Comparison of ENCODE assay signal across 1 cellular context in the genomic region with DNA sequence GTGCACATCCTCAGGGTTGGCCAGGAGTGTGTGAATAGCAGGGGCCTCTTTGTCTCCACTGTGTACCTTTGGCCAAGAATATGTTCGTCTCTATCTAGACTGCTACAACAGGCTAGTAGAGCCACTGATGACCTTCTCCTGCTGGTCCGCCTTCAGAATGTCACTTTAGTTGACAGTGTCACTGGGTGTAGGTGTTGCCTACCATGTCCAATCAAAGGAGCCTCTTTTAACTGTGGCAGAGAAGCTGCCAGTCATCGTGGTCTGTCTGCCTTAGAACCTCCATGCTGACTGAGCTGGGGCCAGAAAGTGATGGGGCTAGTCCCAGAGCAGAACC.
TF ChIP-seq lines count a peak whose summit lies in the region.

No MANE protein-coding gene starts in this region.

TF ChIP-seq in GM23338, 12 proteins besides CTCF, POLR2A, EP300 and RAD21 (continued from another document):
- TF ChIP-seq, protein P1, sequence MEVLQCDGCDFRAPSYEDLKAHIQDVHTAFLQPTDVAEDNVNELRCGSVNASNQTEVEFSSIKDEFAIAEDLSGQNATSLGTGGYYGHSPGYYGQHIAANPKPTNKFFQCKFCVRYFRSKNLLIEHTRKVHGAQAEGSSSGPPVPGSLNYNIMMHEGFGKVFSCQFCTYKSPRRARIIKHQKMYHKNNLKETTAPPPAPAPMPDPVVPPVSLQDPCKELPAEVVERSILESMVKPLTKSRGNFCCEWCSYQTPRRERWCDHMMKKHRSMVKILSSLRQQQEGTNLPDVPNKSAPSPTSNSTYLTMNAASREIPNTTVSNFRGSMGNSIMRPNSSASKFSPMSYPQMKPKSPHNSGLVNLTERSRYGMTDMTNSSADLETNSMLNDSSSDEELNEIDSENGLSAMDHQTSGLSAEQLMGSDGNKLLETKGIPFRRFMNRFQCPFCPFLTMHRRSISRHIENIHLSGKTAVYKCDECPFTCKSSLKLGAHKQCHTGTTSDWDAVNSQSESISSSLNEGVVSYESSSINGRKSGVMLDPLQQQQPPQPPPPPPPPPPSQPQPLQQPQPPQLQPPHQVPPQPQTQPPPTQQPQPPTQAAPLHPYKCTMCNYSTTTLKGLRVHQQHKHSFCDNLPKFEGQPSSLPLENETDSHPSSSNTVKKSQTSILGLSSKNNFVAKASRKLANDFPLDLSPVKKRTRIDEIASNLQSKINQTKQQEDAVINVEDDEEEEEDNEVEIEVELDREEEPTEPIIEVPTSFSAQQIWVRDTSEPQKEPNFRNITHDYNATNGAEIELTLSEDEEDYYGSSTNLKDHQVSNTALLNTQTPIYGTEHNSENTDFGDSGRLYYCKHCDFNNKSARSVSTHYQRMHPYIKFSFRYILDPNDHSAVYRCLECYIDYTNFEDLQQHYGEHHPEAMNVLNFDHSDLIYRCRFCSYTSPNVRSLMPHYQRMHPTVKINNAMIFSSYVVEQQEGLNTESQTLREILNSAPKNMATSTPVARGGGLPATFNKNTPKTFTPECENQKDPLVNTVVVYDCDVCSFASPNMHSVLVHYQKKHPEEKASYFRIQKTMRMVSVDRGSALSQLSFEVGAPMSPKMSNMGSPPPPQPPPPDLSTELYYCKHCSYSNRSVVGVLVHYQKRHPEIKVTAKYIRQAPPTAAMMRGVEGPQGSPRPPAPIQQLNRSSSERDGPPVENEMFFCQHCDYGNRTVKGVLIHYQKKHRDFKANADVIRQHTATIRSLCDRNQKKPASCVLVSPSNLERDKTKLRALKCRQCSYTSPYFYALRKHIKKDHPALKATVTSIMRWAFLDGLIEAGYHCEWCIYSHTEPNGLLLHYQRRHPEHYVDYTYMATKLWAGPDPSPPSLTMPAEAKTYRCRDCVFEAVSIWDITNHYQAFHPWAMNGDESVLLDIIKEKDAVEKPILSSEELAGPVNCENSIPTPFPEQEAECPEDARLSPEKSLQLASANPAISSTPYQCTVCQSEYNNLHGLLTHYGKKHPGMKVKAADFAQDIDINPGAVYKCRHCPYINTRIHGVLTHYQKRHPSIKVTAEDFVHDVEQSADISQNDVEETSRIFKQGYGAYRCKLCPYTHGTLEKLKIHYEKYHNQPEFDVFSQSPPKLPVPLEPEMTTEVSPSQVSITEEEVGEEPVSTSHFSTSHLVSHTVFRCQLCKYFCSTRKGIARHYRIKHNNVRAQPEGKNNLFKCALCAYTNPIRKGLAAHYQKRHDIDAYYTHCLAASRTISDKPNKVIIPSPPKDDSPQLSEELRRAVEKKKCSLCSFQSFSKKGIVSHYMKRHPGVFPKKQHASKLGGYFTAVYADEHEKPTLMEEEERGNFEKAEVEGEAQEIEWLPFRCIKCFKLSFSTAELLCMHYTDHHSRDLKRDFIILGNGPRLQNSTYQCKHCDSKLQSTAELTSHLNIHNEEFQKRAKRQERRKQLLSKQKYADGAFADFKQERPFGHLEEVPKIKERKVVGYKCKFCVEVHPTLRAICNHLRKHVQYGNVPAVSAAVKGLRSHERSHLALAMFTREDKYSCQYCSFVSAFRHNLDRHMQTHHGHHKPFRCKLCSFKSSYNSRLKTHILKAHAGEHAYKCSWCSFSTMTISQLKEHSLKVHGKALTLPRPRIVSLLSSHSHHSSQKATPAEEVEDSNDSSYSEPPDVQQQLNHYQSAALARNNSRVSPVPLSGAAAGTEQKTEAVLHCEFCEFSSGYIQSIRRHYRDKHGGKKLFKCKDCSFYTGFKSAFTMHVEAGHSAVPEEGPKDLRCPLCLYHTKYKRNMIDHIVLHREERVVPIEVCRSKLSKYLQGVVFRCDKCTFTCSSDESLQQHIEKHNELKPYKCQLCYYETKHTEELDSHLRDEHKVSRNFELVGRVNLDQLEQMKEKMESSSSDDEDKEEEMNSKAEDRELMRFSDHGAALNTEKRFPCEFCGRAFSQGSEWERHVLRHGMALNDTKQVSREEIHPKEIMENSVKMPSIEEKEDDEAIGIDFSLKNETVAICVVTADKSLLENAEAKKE (CRISPR knock-in tag; IDR thresholded peaks at IDR 0.05): no peak
- no peak for TF ChIP-seq ZNF114 (CRISPR knock-in tag; IDR thresholded peaks at IDR 0.05)
- TF ChIP-seq POLR2AphosphoS5 (IDR thresholded peaks at IDR 0.05; ENCODE audit: low read depth): no peak
- TF ChIP-seq STAT1 (IDR thresholded peaks at IDR 0.05; ENCODE audit: unreplicated experiment): no peak
- TF ChIP-seq ZNF331 (CRISPR knock-in tag; IDR thresholded peaks at IDR 0.05; ENCODE audit: low read depth): no peak
- TF ChIP-seq, protein P2, sequence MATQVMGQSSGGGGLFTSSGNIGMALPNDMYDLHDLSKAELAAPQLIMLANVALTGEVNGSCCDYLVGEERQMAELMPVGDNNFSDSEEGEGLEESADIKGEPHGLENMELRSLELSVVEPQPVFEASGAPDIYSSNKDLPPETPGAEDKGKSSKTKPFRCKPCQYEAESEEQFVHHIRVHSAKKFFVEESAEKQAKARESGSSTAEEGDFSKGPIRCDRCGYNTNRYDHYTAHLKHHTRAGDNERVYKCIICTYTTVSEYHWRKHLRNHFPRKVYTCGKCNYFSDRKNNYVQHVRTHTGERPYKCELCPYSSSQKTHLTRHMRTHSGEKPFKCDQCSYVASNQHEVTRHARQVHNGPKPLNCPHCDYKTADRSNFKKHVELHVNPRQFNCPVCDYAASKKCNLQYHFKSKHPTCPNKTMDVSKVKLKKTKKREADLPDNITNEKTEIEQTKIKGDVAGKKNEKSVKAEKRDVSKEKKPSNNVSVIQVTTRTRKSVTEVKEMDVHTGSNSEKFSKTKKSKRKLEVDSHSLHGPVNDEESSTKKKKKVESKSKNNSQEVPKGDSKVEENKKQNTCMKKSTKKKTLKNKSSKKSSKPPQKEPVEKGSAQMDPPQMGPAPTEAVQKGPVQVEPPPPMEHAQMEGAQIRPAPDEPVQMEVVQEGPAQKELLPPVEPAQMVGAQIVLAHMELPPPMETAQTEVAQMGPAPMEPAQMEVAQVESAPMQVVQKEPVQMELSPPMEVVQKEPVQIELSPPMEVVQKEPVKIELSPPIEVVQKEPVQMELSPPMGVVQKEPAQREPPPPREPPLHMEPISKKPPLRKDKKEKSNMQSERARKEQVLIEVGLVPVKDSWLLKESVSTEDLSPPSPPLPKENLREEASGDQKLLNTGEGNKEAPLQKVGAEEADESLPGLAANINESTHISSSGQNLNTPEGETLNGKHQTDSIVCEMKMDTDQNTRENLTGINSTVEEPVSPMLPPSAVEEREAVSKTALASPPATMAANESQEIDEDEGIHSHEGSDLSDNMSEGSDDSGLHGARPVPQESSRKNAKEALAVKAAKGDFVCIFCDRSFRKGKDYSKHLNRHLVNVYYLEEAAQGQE (IDR thresholded peaks at IDR 0.05; ENCODE audit: unreplicated experiment): no peak
- no peak for TF ChIP-seq EZH2 (IDR thresholded peaks at IDR 0.05; ENCODE audit: low read depth, unreplicated experiment)
TF ChIP-seq in GM23338: peak in this region for 0.
